8 cellular contexts compared by ENCODE assay signal in genomic region chr19:10961763-10962536, GRCh38. TPM values are rescaled to one million over a fixed set of nuclear protein-coding genes. Genes with fewer than 3 reads are reported as not detected.
DNase-seq lines count a peak whose midpoint lies in the region; ATAC-seq and TF ChIP-seq lines count a peak whose summit lies in the region.

No MANE protein-coding gene starts in this region.

- no peaks in the 10 kb centered on the region for H3K27me3 ChIP-seq in gastrocnemius medialis

- H3K36me3 Mint-ChIP-seq in activated CD4-positive, alpha-beta T cell treated with anti-CD3 and anti-CD28 coated beads for 36 hours (ENCODE audit: low read depth): peaks cover 11% of the 10 kb centered on the region
- H3K36me3 Mint-ChIP-seq in T-cell: no peaks in the 10 kb centered on the region

- no peaks in the 10 kb centered on the region for H3K9me3 ChIP-seq in gastrocnemius medialis

- no peaks in the 10 kb centered on the region for H3K27me3 Mint-ChIP-seq in activated CD4-positive, alpha-beta T cell treated with anti-CD3 and anti-CD28 coated beads for 36 hours
- H3K27me3 Mint-ChIP-seq in T-cell: no peaks in the 10 kb centered on the region

- TF ChIP-seq POLR2A in gastrocnemius medialis (IDR thresholded peaks at IDR 0.05): no peak

- no peak for TF ChIP-seq CTCF in fibroblast of pulmonary artery (IDR thresholded peaks at IDR 0.05; ENCODE audit: low read length, missing control alignments)
- no peak for TF ChIP-seq CTCF in gastrocnemius medialis (IDR thresholded peaks at IDR 0.05 in 4 of 5, conservative IDR thresholded peaks at IDR 0.05 in 1 of 5)

- peaks cover 24% of the 10 kb centered on the region in 2 donors for H3K4me1 ChIP-seq in gastrocnemius medialis

- POLR2A ChIA-PET in activated CD4-positive, alpha-beta T cell treated with anti-CD3 and anti-CD28 coated beads for 36 hours (lab: Charles Lee): no interaction called here
- POLR2A ChIA-PET in T-cell (lab: Charles Lee): interaction anchor here in 1 of 2 donors (0.6 to 0.8 kb wide), 2 partner anchors 11 to 18 kb away, joined by 3 to 11 read pairs; no protein-coding TSS in a partner anchor

- peak overlapping the region; percentile 89 for H3K4me3 Mint-ChIP-seq in activated CD4-positive, alpha-beta T cell treated with anti-CD3 and anti-CD28 coated beads for 36 hours
- peak overlapping the region; percentile 87 to 90 (median 90) for H3K4me3 Mint-ChIP-seq in T-cell

- CTCF ChIA-PET in activated CD4-positive, alpha-beta T cell treated with anti-CD3 and anti-CD28 coated beads for 36 hours (lab: Charles Lee): interaction anchor here (0.7 to 2.7 kb wide), 3 partner anchors 9 to 77 kb away, joined by 3 to 11 read pairs (median 4); no protein-coding TSS in a partner anchor
- CTCF ChIA-PET in T-cell (lab: Charles Lee): no interaction called here

- H3K27ac Mint-ChIP-seq in activated CD4-positive, alpha-beta T cell treated with anti-CD3 and anti-CD28 coated beads for 36 hours: peak overlapping the region; percentile 88
- H3K27ac Mint-ChIP-seq in T-cell: peak overlapping the region; percentile 85 to 88

- H3K4me3 ChIP-seq in fibroblast of pulmonary artery (replicated peaks; ENCODE audit: low read depth, low read length) (peak overlapping the region; percentile 78), gastrocnemius medialis (peak overlapping the region; percentile 72 to 91 (median 82))

- no peak for DNase-seq in activated CD4-positive, alpha-beta T cell treated with anti-CD3 and anti-CD28 coated beads for 36 hours
- no peak for DNase-seq in activated CD4-positive, alpha-beta T cell treated with anti-CD3 and anti-CD28 coated beads, Interleukin-2, amount 50 U/mL, for 4 hours
- DNase-seq in T-cell: no peak
- peak; percentile 21 for DNase-seq in fibroblast of pulmonary artery (ENCODE audit: low read depth)
- DNase-seq in gastrocnemius medialis: no peak
- no peak for DNase-seq in NCI-H510A (lab: John Stamatoyannopoulos, UW)
- no peak for DNase-seq in NCI-H2196 (lab: John Stamatoyannopoulos, UW; ENCODE audit: unreplicated experiment)

- in situ Hi-C loops in gastrocnemius medialis (cut with MboI; ENCODE audit: low sequenced_read_pairs in 4 of 4): no loop called here

- H3K4me1 Mint-ChIP-seq in activated CD4-positive, alpha-beta T cell treated with anti-CD3 and anti-CD28 coated beads for 36 hours: peaks cover 43% of the 10 kb centered on the region
- peaks cover 50 to 55% (median 51%) of the 10 kb centered on the region in 3 donors for H3K4me1 Mint-ChIP-seq in T-cell

- no peaks in the 10 kb centered on the region for H3K9me3 Mint-ChIP-seq in activated CD4-positive, alpha-beta T cell treated with anti-CD3 and anti-CD28 coated beads for 36 hours (ENCODE audit: low read depth)
- no peaks in the 10 kb centered on the region for H3K9me3 Mint-ChIP-seq in T-cell

- H3K36me3 ChIP-seq in gastrocnemius medialis: no peaks in the 10 kb centered on the region

- no peak for ATAC-seq in activated CD4-positive, alpha-beta T cell treated with anti-CD3 and anti-CD28 coated beads for 36 hours
- no peak for ATAC-seq in T-cell (replicated peaks in 1 of 4)
- ATAC-seq in gastrocnemius medialis: no peak
- no peak for ATAC-seq in GM18858 (IDR thresholded peaks at IDR 0.05; ENCODE audit: unreplicated experiment)

- peak overlapping the region; percentile 82 to 99 (median 90) for H3K27ac ChIP-seq in gastrocnemius medialis

- intact Hi-C loops in activated CD4-positive, alpha-beta T cell treated with anti-CD3 and anti-CD28 coated beads for 36 hours (cut with DNase I, micrococcal nuclease): loop anchor here (1.0 to 10.0 kb wide), 9 partner anchors 83 to 1830 kb away; partner anchors contain the start of genes CDKN2D (in 2 of the 2), DNMT1 (in 1 of the 2), JUNB (in 1 of the 2) and SWSAP1 (in 1 of the 2)
- intact Hi-C loops in gastrocnemius medialis (cut with DNase I; ENCODE audit: low total_unique reads): loop anchor here (2.0 to 10.0 kb wide), 2 partner anchors 33 to 233 kb away; partner anchors contain the start of genes KANK2, TIMM29 and YIPF2

RNA-seq across cellular contexts. Expression of gene SMARCA4, which starts 1.1 kb away (rescaled TPM):
- 100 to 1,000 TPM; 102 to 116 TPM for total RNA-seq in activated CD4-positive, alpha-beta T cell treated with anti-CD3 and anti-CD28 coated beads for 36 hours
- total RNA-seq in T-cell (100 to 1,000 TPM in 4 of 5 donors, 10 to 100 TPM in 1; 93.4 to 114 (median 109) TPM), gastrocnemius medialis (10 to 100 TPM; 24.0 to 72.6 (median 68.7) TPM)

RNA-seq across cellular contexts. Expression of gene TIMM29, which starts 33.3 kb away (rescaled TPM):
- 10 to 100 TPM in 1 of 2 experiments, 1 to 10 TPM in 1; 8.6 to 15.5 TPM for total RNA-seq in activated CD4-positive, alpha-beta T cell treated with anti-CD3 and anti-CD28 coated beads for 36 hours
- total RNA-seq in T-cell (10 to 100 TPM; 19.2 to 40.4 (median 37.2) TPM), gastrocnemius medialis (10 to 100 TPM; 28.7 to 54.5 (median 34.8) TPM)

RNA-seq across cellular contexts. Expression of gene YIPF2, which starts 33.5 kb away (rescaled TPM):
- 10 to 100 TPM; 15.8 to 21.3 TPM for total RNA-seq in activated CD4-positive, alpha-beta T cell treated with anti-CD3 and anti-CD28 coated beads for 36 hours
- total RNA-seq in T-cell (10 to 100 TPM; 21.2 to 34.3 (median 31.5) TPM), gastrocnemius medialis (10 to 100 TPM; 17.8 to 30.8 (median 24.2) TPM)
